1 cellular context compared by ENCODE assay signal in the genomic region with DNA sequence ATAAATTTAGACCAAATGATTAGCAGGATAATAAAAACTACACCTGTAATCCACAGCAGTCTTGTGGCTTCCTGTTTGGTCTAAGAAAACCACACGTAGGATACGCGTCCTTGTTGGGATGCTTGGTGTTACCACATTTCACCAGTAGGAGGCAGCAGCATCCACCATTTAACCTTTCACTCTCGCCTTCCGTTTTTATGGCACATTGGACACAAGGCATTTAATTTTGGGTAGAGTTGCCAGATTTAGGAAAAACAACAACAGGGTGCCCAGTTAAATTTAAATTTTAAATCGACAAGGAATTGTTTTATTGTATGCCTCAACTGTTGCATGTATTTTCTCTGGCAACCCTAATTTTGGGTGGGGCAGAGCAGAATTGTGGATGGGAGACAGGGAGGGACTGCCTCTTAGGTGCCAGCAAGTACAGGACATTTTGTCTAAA.
TF ChIP-seq lines count a peak whose summit lies in the region.

No MANE protein-coding gene starts in this region.

TF ChIP-seq in H1, 55 proteins besides CTCF, POLR2A, EP300 and RAD21:
- TF ChIP-seq TEAD4 (IDR thresholded peaks at IDR 0.05; ENCODE audit: low read depth, low read length) (peak; percentile 25; the same call in 1 of the 2 replicates), SP1 (IDR thresholded peaks at IDR 0.05; ENCODE audit: low read depth, low read length) (no peak)
